Comparison of ENCODE assay signal across 9 cellular contexts in genomic region chr4:15005474-15006115, GRCh38. TPM values are rescaled to one million over a fixed set of nuclear protein-coding genes. Genes with fewer than 3 reads are reported as not detected.
A peak's percentile ranks its signal among the peaks of the same experiment; 100 is the strongest.
DNase-seq lines count a peak whose midpoint lies in the region; ATAC-seq and TF ChIP-seq lines count a peak whose summit lies in the region.
"Had no signal": no experiment of that assay in that cellular context is flagged by ENCODE, and none has a peak within 500 bp of the region (broad histone marks: within the 10 kb centered on the region; RNA-seq: fewer than 3 reads in every experiment).

No MANE protein-coding gene starts in this region.

- H3K27ac ChIP-seq in adrenal gland (peak overlapping the region; percentile 92 to 100 (median 100)), layer of hippocampus (ENCODE audit: low read depth, low read length) (peak overlapping the region; percentile 99), testis (peak overlapping the region; percentile 97 to 99)

- DNase-seq in activated CD4-positive, alpha-beta T cell treated with anti-CD3 and anti-CD28 coated beads, Interleukin-2, amount 10 ng/mL, durations not matched to agents 7 days and 5 days = no peak
- no peak for DNase-seq in activated CD4-positive, alpha-beta T cell treated with anti-CD3 and anti-CD28 coated beads, Interleukin-2, amount 50 U/mL, for 4 hours
- DNase-seq in adrenal gland = no peak
- DNase-seq in testis = no peak
- no peak for DNase-seq in central memory CD4-positive, alpha-beta T cell
- no peak for DNase-seq in Kasumi-1 (lab: John Stamatoyannopoulos, UW)
- DNase-seq: effector CD8-positive, alpha-beta T cell had no signal

- no peaks in the 10 kb centered on the region for H3K9me3 Mint-ChIP-seq in activated CD4-positive, alpha-beta T cell treated with anti-CD3 and anti-CD28 coated beads, Interleukin-2, amount 10 ng/mL, durations not matched to agents 7 days and 5 days

- peak overlapping the region; percentile 97 for H3K27ac Mint-ChIP-seq in activated CD4-positive, alpha-beta T cell treated with anti-CD3 and anti-CD28 coated beads, Interleukin-2, amount 10 ng/mL, durations not matched to agents 7 days and 5 days

- intact Hi-C loops in adrenal gland (cut with DNase I) (loop anchor here in 1 of 2 donors (10.0 kb wide), 1 partner anchor 1351 kb away; no protein-coding TSS in a partner anchor), testis (cut with DNase I; ENCODE audit: low total_unique reads) (no loop called here)

- TF ChIP-seq CTCF in adrenal gland (IDR thresholded peaks at IDR 0.05) (no peak), testis (IDR thresholded peaks at IDR 0.05) (no peak)

- TF ChIP-seq POLR2A in adrenal gland (IDR thresholded peaks at IDR 0.05) (no peak), testis (IDR thresholded peaks at IDR 0.05) (no peak)

- H3K4me3 ChIP-seq in adrenal gland = peak overlapping the region in 2 of 4 donors; percentile 91 to 93
- peak overlapping the region; percentile 88 to 95 for H3K4me3 ChIP-seq in testis

- no peaks in the 10 kb centered on the region for H3K27me3 Mint-ChIP-seq in activated CD4-positive, alpha-beta T cell treated with anti-CD3 and anti-CD28 coated beads, Interleukin-2, amount 10 ng/mL, durations not matched to agents 7 days and 5 days

- ATAC-seq in HG03460 (IDR thresholded peaks at IDR 0.05; ENCODE audit: unreplicated experiment) = no peak

- H3K27me3 ChIP-seq in adrenal gland (no peaks in the 10 kb centered on the region), layer of hippocampus (ENCODE audit: control insufficient read depth, insufficient read depth, low read length) (no peaks in the 10 kb centered on the region), testis (no peaks in the 10 kb centered on the region)

- H3K36me3 ChIP-seq in adrenal gland (replicated peaks in 1 of 2) (peaks cover 0 to 13% of the 10 kb centered on the region in 2 donors), testis (ENCODE audit: low read depth, missing control alignments) (no peaks in the 10 kb centered on the region)

- H3K36me3 Mint-ChIP-seq in activated CD4-positive, alpha-beta T cell treated with anti-CD3 and anti-CD28 coated beads, Interleukin-2, amount 10 ng/mL, durations not matched to agents 7 days and 5 days (ENCODE audit: low read depth) = peaks cover 22% of the 10 kb centered on the region

- H3K9me3 ChIP-seq in adrenal gland (replicated peaks in 1 of 3) (no peaks in the 10 kb centered on the region), testis (no peaks in the 10 kb centered on the region)

- peak overlapping the region; percentile 88 for H3K4me3 Mint-ChIP-seq in activated CD4-positive, alpha-beta T cell treated with anti-CD3 and anti-CD28 coated beads, Interleukin-2, amount 10 ng/mL, durations not matched to agents 7 days and 5 days

- CTCF ChIA-PET in activated CD4-positive, alpha-beta T cell treated with anti-CD3 and anti-CD28 coated beads, Interleukin-2, amount 10 ng/mL, durations not matched to agents 7 days and 5 days (lab: Charles Lee) = no interaction called here

- POLR2A ChIA-PET in activated CD4-positive, alpha-beta T cell treated with anti-CD3 and anti-CD28 coated beads, Interleukin-2, amount 10 ng/mL, durations not matched to agents 7 days and 5 days (lab: Charles Lee) = no interaction called here

- H3K4me1 ChIP-seq in adrenal gland (replicated peaks in 1 of 2) (peaks cover 18 to 39% of the 10 kb centered on the region in 2 donors), testis (peaks cover 12% of the 10 kb centered on the region)

- 27 to 31% (median 30%) methylated on average over 4 of the region's 4 CpGs for WGBS in adrenal gland, 4 donors
- 21 to 22% methylated on average over 4 of the region's 4 CpGs for WGBS in testis, 2 donors

- peaks cover 41% of the 10 kb centered on the region for H3K4me1 Mint-ChIP-seq in activated CD4-positive, alpha-beta T cell treated with anti-CD3 and anti-CD28 coated beads, Interleukin-2, amount 10 ng/mL, durations not matched to agents 7 days and 5 days

RNA-seq across cellular contexts. Expression of gene CPEB2, which starts 3.3 kb away (rescaled TPM):
- 10 to 100 TPM; 19.7 to 20.3 TPM for total RNA-seq in activated CD4-positive, alpha-beta T cell treated with anti-CD3 and anti-CD28 coated beads, Interleukin-2, amount 10 ng/mL, durations not matched to agents 7 days and 5 days
- 10 to 100 TPM in 5 of 8 donors, 1 to 10 TPM in 3; 6.3 to 15.8 (median 11.6) TPM for total RNA-seq in adrenal gland
- 1 to 10 TPM; 3.2 to 6.2 (median 5.9) TPM for polyA plus RNA-seq in adrenal gland
- 10 to 100 TPM; 76.6 to 95.6 TPM for total RNA-seq in testis
- polyA plus RNA-seq in testis (ENCODE audit: insufficient read depth, low read depth, low replicate concordance) = 93.6 TPM
